ENCODE assay signal across 1 cellular context in the genomic region with DNA sequence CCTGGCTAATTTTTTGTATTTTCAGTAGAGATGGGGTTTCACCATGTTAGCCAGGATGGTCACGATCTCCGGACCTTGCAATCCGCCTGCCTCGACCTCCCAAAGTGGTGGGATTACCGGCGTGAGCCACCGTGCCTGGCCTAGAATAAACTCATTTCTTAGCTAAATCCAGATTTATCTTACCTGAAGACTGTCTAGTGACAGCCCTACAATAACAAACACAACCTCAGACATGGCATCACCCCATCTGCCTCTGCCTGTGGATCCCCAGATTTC.
TF ChIP-seq lines count a peak whose summit lies in the region.

No MANE protein-coding gene starts in this region.

TF ChIP-seq in HCT116, 20 proteins besides CTCF, POLR2A, EP300 and RAD21:
- TF ChIP-seq EGR1 (IDR thresholded peaks at IDR 0.05; ENCODE audit: low read depth) (no peak), SP1 (IDR thresholded peaks at IDR 0.05; ENCODE audit: low read depth) (no peak), ZFX (IDR thresholded peaks at IDR 0.05) (no peak), FOSL1 (IDR thresholded peaks at IDR 0.05; ENCODE audit: low read depth) (no peak), ZNF274 (IDR thresholded peaks at IDR 0.05; ENCODE audit: low read depth, low read length) (no peak), EZH2 (IDR thresholded peaks at IDR 0.05) (no peak), SRF (IDR thresholded peaks at IDR 0.05; ENCODE audit: low read depth) (no peak), POLR2AphosphoS5 (IDR thresholded peaks at IDR 0.05; ENCODE audit: low read depth, low read length) (no peak), SIN3A (IDR thresholded peaks at IDR 0.05; ENCODE audit: low read depth) (no peak), YY1 (IDR thresholded peaks at IDR 0.05; ENCODE audit: extremely low read depth, insufficient replicate concordance, low read depth, low read length) (no peak), ELF1 (IDR thresholded peaks at IDR 0.05; ENCODE audit: borderline replicate concordance, low read depth) (no peak)
- TF ChIP-seq, protein P1, sequence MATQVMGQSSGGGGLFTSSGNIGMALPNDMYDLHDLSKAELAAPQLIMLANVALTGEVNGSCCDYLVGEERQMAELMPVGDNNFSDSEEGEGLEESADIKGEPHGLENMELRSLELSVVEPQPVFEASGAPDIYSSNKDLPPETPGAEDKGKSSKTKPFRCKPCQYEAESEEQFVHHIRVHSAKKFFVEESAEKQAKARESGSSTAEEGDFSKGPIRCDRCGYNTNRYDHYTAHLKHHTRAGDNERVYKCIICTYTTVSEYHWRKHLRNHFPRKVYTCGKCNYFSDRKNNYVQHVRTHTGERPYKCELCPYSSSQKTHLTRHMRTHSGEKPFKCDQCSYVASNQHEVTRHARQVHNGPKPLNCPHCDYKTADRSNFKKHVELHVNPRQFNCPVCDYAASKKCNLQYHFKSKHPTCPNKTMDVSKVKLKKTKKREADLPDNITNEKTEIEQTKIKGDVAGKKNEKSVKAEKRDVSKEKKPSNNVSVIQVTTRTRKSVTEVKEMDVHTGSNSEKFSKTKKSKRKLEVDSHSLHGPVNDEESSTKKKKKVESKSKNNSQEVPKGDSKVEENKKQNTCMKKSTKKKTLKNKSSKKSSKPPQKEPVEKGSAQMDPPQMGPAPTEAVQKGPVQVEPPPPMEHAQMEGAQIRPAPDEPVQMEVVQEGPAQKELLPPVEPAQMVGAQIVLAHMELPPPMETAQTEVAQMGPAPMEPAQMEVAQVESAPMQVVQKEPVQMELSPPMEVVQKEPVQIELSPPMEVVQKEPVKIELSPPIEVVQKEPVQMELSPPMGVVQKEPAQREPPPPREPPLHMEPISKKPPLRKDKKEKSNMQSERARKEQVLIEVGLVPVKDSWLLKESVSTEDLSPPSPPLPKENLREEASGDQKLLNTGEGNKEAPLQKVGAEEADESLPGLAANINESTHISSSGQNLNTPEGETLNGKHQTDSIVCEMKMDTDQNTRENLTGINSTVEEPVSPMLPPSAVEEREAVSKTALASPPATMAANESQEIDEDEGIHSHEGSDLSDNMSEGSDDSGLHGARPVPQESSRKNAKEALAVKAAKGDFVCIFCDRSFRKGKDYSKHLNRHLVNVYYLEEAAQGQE (IDR thresholded peaks at IDR 0.05; ENCODE audit: low read depth) = no peak
- TF ChIP-seq, protein P2, sequence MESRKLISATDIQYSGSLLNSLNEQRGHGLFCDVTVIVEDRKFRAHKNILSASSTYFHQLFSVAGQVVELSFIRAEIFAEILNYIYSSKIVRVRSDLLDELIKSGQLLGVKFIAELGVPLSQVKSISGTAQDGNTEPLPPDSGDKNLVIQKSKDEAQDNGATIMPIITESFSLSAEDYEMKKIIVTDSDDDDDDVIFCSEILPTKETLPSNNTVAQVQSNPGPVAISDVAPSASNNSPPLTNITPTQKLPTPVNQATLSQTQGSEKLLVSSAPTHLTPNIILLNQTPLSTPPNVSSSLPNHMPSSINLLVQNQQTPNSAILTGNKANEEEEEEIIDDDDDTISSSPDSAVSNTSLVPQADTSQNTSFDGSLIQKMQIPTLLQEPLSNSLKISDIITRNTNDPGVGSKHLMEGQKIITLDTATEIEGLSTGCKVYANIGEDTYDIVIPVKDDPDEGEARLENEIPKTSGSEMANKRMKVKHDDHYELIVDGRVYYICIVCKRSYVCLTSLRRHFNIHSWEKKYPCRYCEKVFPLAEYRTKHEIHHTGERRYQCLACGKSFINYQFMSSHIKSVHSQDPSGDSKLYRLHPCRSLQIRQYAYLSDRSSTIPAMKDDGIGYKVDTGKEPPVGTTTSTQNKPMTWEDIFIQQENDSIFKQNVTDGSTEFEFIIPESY (IDR thresholded peaks at IDR 0.05; ENCODE audit: extremely low read depth, insufficient replicate concordance, low read length) = no peak
TF ChIP-seq in HCT116: peak in this region for 0.
